In the genomic region with DNA sequence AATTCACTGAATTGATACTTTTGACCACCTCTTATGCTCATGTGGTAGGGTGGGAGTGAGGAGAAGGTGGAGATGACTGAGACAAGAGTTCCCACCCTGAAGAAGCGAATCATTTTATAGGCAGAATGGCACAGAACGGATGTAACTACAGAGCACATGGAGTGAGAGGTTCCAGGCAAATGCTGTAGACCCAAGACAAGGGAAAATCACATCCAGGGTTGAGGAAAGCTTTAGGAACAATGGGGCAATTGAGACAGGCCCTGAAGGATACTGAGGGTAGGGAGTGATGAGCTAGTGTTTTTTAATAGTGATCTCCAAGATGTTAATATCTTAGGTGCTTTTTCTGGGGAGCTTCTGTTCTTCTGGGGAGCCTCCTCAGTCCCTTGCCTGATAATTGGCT, we compare ENCODE assay signal across 27 cellular contexts.
"Had no signal": no experiment of that assay in that cellular context is flagged by ENCODE, and none has a peak within 500 bp of the region (broad histone marks: within the 10 kb centered on the region; RNA-seq: fewer than 3 reads in every experiment).

No MANE protein-coding gene starts in this region.

- H3K9me3 ChIP-seq: adrenal gland, gastrocnemius medialis, left ventricle myocardium inferior, pancreas, right atrium auricular region, tibial artery had no signal

- H3K27me3 Mint-ChIP-seq: activated CD4-positive, alpha-beta memory T cell treated with anti-CD3 and anti-CD28 coated beads for 36 hours; activated CD4-positive, alpha-beta T cell treated with anti-CD3 and anti-CD28 coated beads, Interleukin-2, amount 10 ng/mL, durations not matched to agents 24 days and 14 days; naive B cell; stimulated activated memory B cell treated with anti-CD40 and anti-IgM and Interleukin-4, amounts not matched to agents 10 μg/mL and 1 μg/mL and 100 μg/mL, for 72 hours; stimulated activated naive CD8-positive, alpha-beta T cell treated with anti-CD3 and anti-CD28 coated beads, Interleukin-15, amount 100 ng/mL, for 72 hours had no signal

- H3K27ac ChIP-seq: adrenal gland, gastrocnemius medialis, left ventricle myocardium inferior, pancreas, right atrium auricular region, tibial artery, WERI-Rb-1 had no signal

- DNase-seq: activated CD4-positive, alpha-beta memory T cell treated with anti-CD3 and anti-CD28 coated beads for 36 hours; activated CD4-positive, alpha-beta T cell treated with anti-CD3 and anti-CD28 coated beads, Interleukin-2, amount 10 ng/mL, durations not matched to agents 24 days and 14 days; activated naive CD4-positive, alpha-beta T cell; activated T-cell treated with anti-CD3 and anti-CD28 coated beads for 4 hours; activated T-cell treated with anti-CD3 and anti-CD28 coated beads, Interleukin-2, amount 50 U/mL, for 72 hours; adrenal gland; central memory CD4-positive, alpha-beta T cell; dermis blood vessel endothelial cell; effector CD8-positive, alpha-beta T cell; gastrocnemius medialis; glutamatergic neuron; left ventricle myocardium inferior; naive B cell; pancreas; stimulated activated CD4-positive, alpha-beta T cell treated with anti-CD3 and anti-CD28 coated beads, Interleukin-1b, Interleukin-23, amount 100 ng/mL, for 48 hours; stimulated activated CD4-positive, alpha-beta T cell treated with anti-CD3 and anti-CD28 coated beads, Interleukin-4, amount 100 ng/mL, for 4 hours; stimulated activated CD8-positive, alpha-beta memory T cell treated with anti-CD3 and anti-CD28 coated beads, Interleukin-4, amount 100 ng/mL, for 48 hours; stimulated activated naive CD8-positive, alpha-beta T cell treated with anti-CD3 and anti-CD28 coated beads, Interleukin-15, amount 100 ng/mL, for 72 hours; T1000; tibial artery; WERI-Rb-1 had no signal

- H3K4me3 ChIP-seq: adrenal gland, gastrocnemius medialis, left ventricle myocardium inferior, pancreas, right atrium auricular region, smooth muscle cell, tibial artery had no signal

- H3K4me3 Mint-ChIP-seq: activated CD4-positive, alpha-beta memory T cell treated with anti-CD3 and anti-CD28 coated beads for 36 hours; activated CD4-positive, alpha-beta T cell treated with anti-CD3 and anti-CD28 coated beads, Interleukin-2, amount 10 ng/mL, durations not matched to agents 24 days and 14 days; activated T-cell treated with anti-CD3 and anti-CD28 coated beads, Interleukin-2, amount 50 U/mL, for 72 hours; mesothelial cell of epicardium; stimulated activated memory B cell treated with anti-CD40 and anti-IgM and Interleukin-4, amounts not matched to agents 10 μg/mL and 1 μg/mL and 100 μg/mL, for 72 hours; stimulated activated naive CD8-positive, alpha-beta T cell treated with anti-CD3 and anti-CD28 coated beads, Interleukin-15, amount 100 ng/mL, for 72 hours had no signal

- H3K9me3 Mint-ChIP-seq: activated CD4-positive, alpha-beta memory T cell treated with anti-CD3 and anti-CD28 coated beads for 36 hours; activated CD4-positive, alpha-beta T cell treated with anti-CD3 and anti-CD28 coated beads, Interleukin-2, amount 10 ng/mL, durations not matched to agents 24 days and 14 days; activated naive CD4-positive, alpha-beta T cell treated with anti-CD3 and anti-CD28 coated beads, Interleukin-2, amount 50 U/mL, for 72 hours; activated T-cell treated with anti-CD3 and anti-CD28 coated beads, Interleukin-2, amount 50 U/mL, for 72 hours; mesothelial cell of epicardium; naive B cell; stimulated activated memory B cell treated with anti-CD40 and anti-IgM and Interleukin-4, amounts not matched to agents 10 μg/mL and 1 μg/mL and 100 μg/mL, for 72 hours; stimulated activated naive CD8-positive, alpha-beta T cell treated with anti-CD3 and anti-CD28 coated beads, Interleukin-15, amount 100 ng/mL, for 72 hours had no signal

- ATAC-seq: activated CD4-positive, CD25-positive, alpha-beta regulatory T cell treated with anti-CD3 and anti-CD28 coated beads, Interleukin-2, amount 50 U/mL, for 24 hours; activated naive CD4-positive, alpha-beta T cell treated with anti-CD3 and anti-CD28 coated beads, Interleukin-2, amount 50 U/mL, for 72 hours; activated T-cell treated with anti-CD3 and anti-CD28 coated beads, Interleukin-2, amount 50 U/mL, for 72 hours; gastrocnemius medialis; pancreas; stimulated activated memory B cell treated with anti-CD40 and anti-IgM and Interleukin-4, amounts not matched to agents 10 μg/mL and 1 μg/mL and 100 μg/mL, for 72 hours; stimulated activated naive CD8-positive, alpha-beta T cell treated with anti-CD3 and anti-CD28 coated beads, Interleukin-15, amount 100 ng/mL, for 72 hours had no signal

- H3K27me3 ChIP-seq: adrenal gland, gastrocnemius medialis, pancreas, right atrium auricular region, tibial artery had no signal

- H3K4me1 Mint-ChIP-seq: activated CD4-positive, alpha-beta T cell treated with anti-CD3 and anti-CD28 coated beads, Interleukin-2, amount 10 ng/mL, durations not matched to agents 24 days and 14 days; stimulated activated naive CD8-positive, alpha-beta T cell treated with anti-CD3 and anti-CD28 coated beads, Interleukin-15, amount 100 ng/mL, for 72 hours had no signal

- H3K4me2 ChIP-seq: smooth muscle cell had no signal

- H3K4me1 ChIP-seq: adrenal gland, gastrocnemius medialis, pancreas, right atrium auricular region, tibial artery had no signal

- H3K27ac Mint-ChIP-seq: activated CD4-positive, alpha-beta memory T cell treated with anti-CD3 and anti-CD28 coated beads for 36 hours; activated CD4-positive, alpha-beta T cell treated with anti-CD3 and anti-CD28 coated beads, Interleukin-2, amount 10 ng/mL, durations not matched to agents 24 days and 14 days; activated naive CD4-positive, alpha-beta T cell treated with anti-CD3 and anti-CD28 coated beads, Interleukin-2, amount 50 U/mL, for 72 hours; activated T-cell treated with anti-CD3 and anti-CD28 coated beads, Interleukin-2, amount 50 U/mL, for 72 hours; mesothelial cell of epicardium; naive B cell; stimulated activated memory B cell treated with anti-CD40 and anti-IgM and Interleukin-4, amounts not matched to agents 10 μg/mL and 1 μg/mL and 100 μg/mL, for 72 hours; stimulated activated naive CD8-positive, alpha-beta T cell treated with anti-CD3 and anti-CD28 coated beads, Interleukin-15, amount 100 ng/mL, for 72 hours had no signal
